In genomic region chr19:7368456-7368855, GRCh38 we compare ENCODE assay signal across 2 cellular contexts.
A peak's percentile ranks its signal among the peaks of the same experiment; 100 is the strongest.
TF ChIP-seq lines count a peak whose summit lies in the region.

No MANE protein-coding gene starts in this region.

TF ChIP-seq in HCT116, 20 proteins besides CTCF, POLR2A, EP300 and RAD21:
- no peak for TF ChIP-seq REST (IDR thresholded peaks at IDR 0.05; ENCODE audit: low read depth)
- TF ChIP-seq EZH2phosphoT487 (IDR thresholded peaks at IDR 0.05; ENCODE audit: borderline replicate concordance) = no peak
- TF ChIP-seq EGR1 (IDR thresholded peaks at IDR 0.05; ENCODE audit: low read depth) = no peak
- no peak for TF ChIP-seq CBX3 (IDR thresholded peaks at IDR 0.05; ENCODE audit: low read depth)
- no peak for TF ChIP-seq ZBTB33 (IDR thresholded peaks at IDR 0.05; ENCODE audit: extremely low read depth, insufficient replicate concordance, low read length)
- TF ChIP-seq CEBPB (IDR thresholded peaks at IDR 0.05; ENCODE audit: low read depth) = no peak
- TF ChIP-seq POLR2AphosphoS5 (IDR thresholded peaks at IDR 0.05; ENCODE audit: low read depth, low read length) = no peak
- no peak for TF ChIP-seq SIN3A (IDR thresholded peaks at IDR 0.05; ENCODE audit: low read depth)
- no peak for TF ChIP-seq ELF1 (IDR thresholded peaks at IDR 0.05; ENCODE audit: borderline replicate concordance, low read depth)
- no peak for TF ChIP-seq SRF (IDR thresholded peaks at IDR 0.05; ENCODE audit: low read depth)
- TF ChIP-seq MAX (IDR thresholded peaks at IDR 0.05) = no peak
- TF ChIP-seq YY1 (IDR thresholded peaks at IDR 0.05; ENCODE audit: extremely low read depth, insufficient replicate concordance, low read depth, low read length) = no peak
- TF ChIP-seq ZNF274 (IDR thresholded peaks at IDR 0.05; ENCODE audit: low read depth, low read length) = no peak
- no peak for TF ChIP-seq SP1 (IDR thresholded peaks at IDR 0.05; ENCODE audit: low read depth)
- TF ChIP-seq JUND (IDR thresholded peaks at IDR 0.05) = no peak
- no peak for TF ChIP-seq EZH2 (IDR thresholded peaks at IDR 0.05)

TF ChIP-seq in SK-N-SH, 30 proteins besides CTCF, POLR2A, EP300 and RAD21:
- TF ChIP-seq REST (IDR thresholded peaks at IDR 0.05; ENCODE audit: low read depth, low read length) (no peak), PBX3 (IDR thresholded peaks at IDR 0.05) (no peak), USF2 (IDR thresholded peaks at IDR 0.05; ENCODE audit: borderline replicate concordance, low read depth, low read length) (no peak), USF1 (IDR thresholded peaks at IDR 0.05; ENCODE audit: borderline replicate concordance, low read depth) (no peak), NFIC (IDR thresholded peaks at IDR 0.05; ENCODE audit: borderline replicate concordance) (no peak), SIN3A (IDR thresholded peaks at IDR 0.05; ENCODE audit: borderline replicate concordance, low read depth, low read length) (no peak), TCF12 (IDR thresholded peaks at IDR 0.05) (peak; percentile 31; the same call in 1 of the 2 replicates)
TF ChIP-seq in SK-N-SH: peak in this region for 1.
